In the genomic region with DNA sequence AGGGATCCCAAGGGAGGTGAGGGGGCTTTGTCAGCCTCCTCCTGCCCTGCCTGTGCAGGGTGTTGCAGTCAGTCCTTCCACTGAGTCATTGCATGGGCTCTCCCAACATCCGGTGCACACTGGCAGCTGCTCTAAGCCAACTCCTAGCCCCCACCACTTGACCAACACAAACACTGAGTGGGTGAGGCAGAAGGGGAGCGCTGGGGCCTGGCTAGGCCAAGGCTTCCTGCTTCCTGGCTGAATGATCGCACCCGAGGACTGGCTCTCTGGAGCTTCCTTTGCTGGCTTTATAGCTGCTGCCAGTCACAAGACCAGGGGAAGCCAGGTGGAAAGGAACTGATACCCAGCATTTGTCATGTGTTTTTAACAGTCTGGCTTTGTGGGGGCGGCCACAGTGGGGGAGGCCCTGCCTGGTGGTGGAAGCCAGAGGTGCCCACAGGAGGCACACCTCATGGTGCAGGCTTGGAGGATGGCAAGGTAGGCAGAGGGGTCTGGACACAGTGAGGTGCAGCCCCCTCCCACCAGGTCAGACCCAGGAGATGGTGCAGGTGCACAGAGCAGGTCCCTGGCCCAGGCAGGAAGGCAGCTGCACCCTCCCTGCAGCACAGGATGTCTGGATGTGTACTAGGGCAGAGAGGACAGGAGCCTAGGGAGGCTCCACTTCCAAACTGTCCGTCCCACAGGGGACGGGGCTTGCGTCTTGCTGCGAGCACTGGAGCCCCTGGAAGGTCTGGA, we compare ENCODE assay signal across 8 cellular contexts. TPM values are rescaled to one million over a fixed set of nuclear protein-coding genes. Genes with fewer than 3 reads are reported as not detected.
DNase-seq lines count a peak whose midpoint lies in the region; ATAC-seq and TF ChIP-seq lines count a peak whose summit lies in the region.

No MANE protein-coding gene starts in this region.

- POLR2A ChIA-PET in HCT116 (lab: Charles Lee) = no interaction called here

- H3K36me3 ChIP-seq in HCT116 (ENCODE audit: control insufficient read depth in 1 of 2, insufficient read depth in 2 of 2, low read length in 2 of 2) (no peaks in the 10 kb centered on the region), fibroblast of lung (ENCODE audit: control insufficient read depth, insufficient read depth, low read length) (peaks cover 46% of the 10 kb centered on the region)

- H3K4me3 ChIP-seq in HCT116 (replicated peaks in 1 of 2; ENCODE audit: low read depth in 1 of 2, low read length in 2 of 2) = no peak overlapping the region
- no peak overlapping the region for H3K4me3 ChIP-seq in fibroblast of lung (replicated peaks in 1 of 4; ENCODE audit: control extremely low read depth in 1 of 4, insufficient read depth in 1 of 4, low read depth in 3 of 4, low read length in 4 of 4)

- H3K27ac ChIP-seq in HCT116 (ENCODE audit: low read depth, low read length) (no peak overlapping the region), fibroblast of lung (ENCODE audit: insufficient read depth, low read length) (peak overlapping the region; percentile 73)

- TF ChIP-seq CTCF in HCT116 (IDR thresholded peaks at IDR 0.05 in 2 of 3, conservative IDR thresholded peaks at IDR 0.05 in 1 of 3; ENCODE audit: borderline replicate concordance in 1 of 3, insufficient read depth in 1 of 3, low read depth in 2 of 3, low read length in 2 of 3) (no peak), fibroblast of lung (conservative IDR thresholded peaks at IDR 0.05 in 1 of 2, IDR thresholded peaks at IDR 0.05 in 1 of 2; ENCODE audit: low read depth in 1 of 2, low read length in 2 of 2) (no peak), type B pancreatic cell (conservative IDR thresholded peaks at IDR 0.05) (no peak)

- H3K9ac ChIP-seq in HCT116 (ENCODE audit: low read length) (no peak overlapping the region), fibroblast of lung (ENCODE audit: insufficient read depth, low read length) (peak overlapping the region; percentile 32)

- no peak overlapping the region for H3K27ac Mint-ChIP-seq in type B pancreatic cell

- no peak for TF ChIP-seq POLR2A in HCT116 (IDR thresholded peaks at IDR 0.05; ENCODE audit: borderline replicate concordance, extremely low read depth, insufficient read depth, insufficient read length)

- no peaks in the 10 kb centered on the region for H3K9me3 Mint-ChIP-seq in type B pancreatic cell

- BruUV-seq in HCT116 (replicated peaks; lab: Mats Ljungman, UMichigan) = no TSS peak

- H3K9me3 ChIP-seq in HCT116 (ENCODE audit: control insufficient read depth in 1 of 2, insufficient read depth in 1 of 2, low read depth in 1 of 2, low read length in 2 of 2) = no peaks in the 10 kb centered on the region
- H3K9me3 ChIP-seq in fibroblast of lung (ENCODE audit: control insufficient read depth, insufficient read depth, low read depth, low read length) = no peaks in the 10 kb centered on the region

- H3K4me3 Mint-ChIP-seq in type B pancreatic cell = no peak overlapping the region

- no peak for TF ChIP-seq RAD21 in HCT116 (IDR thresholded peaks at IDR 0.05; ENCODE audit: low read depth)

- no peak overlapping the region for H2AFZ ChIP-seq in HCT116 (ENCODE audit: low read depth, low read length, poor library complexity, severe bottlenecking)
- H2AFZ ChIP-seq in fibroblast of lung (ENCODE audit: low read length) = no peak overlapping the region

- H3K79me2 ChIP-seq in HCT116 (ENCODE audit: insufficient read depth, low read length) (no peaks in the 10 kb centered on the region), fibroblast of lung (ENCODE audit: control insufficient read depth, insufficient read depth, low read length) (peaks cover 29% of the 10 kb centered on the region)

- H3K9me2 ChIP-seq in HCT116 (ENCODE audit: insufficient read depth) = no peaks in the 10 kb centered on the region

- H4K20me1 ChIP-seq in HCT116 (ENCODE audit: insufficient read depth) = no peaks in the 10 kb centered on the region
- H4K20me1 ChIP-seq in fibroblast of lung (ENCODE audit: control insufficient read depth, extremely low read depth, insufficient read depth, low read length) = no peaks in the 10 kb centered on the region

- peak; percentile 93 for DNase-seq in Daoy (ENCODE audit: low read depth)
- no peak for DNase-seq in HCT116 (ENCODE audit: low read depth, low spot score)
- peak; percentile 92 for DNase-seq in NCI-H226
- peak; percentile 53 for DNase-seq in activated T-cell treated with anti-CD3 and anti-CD28 coated beads for 24 hours (ENCODE audit: low read depth)
- DNase-seq in fibroblast of lung (ENCODE audit: low read depth in 2 of 2) = peak; percentile 91 to 97
- DNase-seq in pulmonary artery endothelial cell (ENCODE audit: low read depth, low spot score) = peak; percentile 91
- no peak for DNase-seq in cerebellar nuclear complex (lab: John Stamatoyannopoulos, UW)
- no peak for DNase-seq in type B pancreatic cell (ENCODE audit: extremely low spot score, unreplicated experiment)

- no peak overlapping the region for H3K4me2 ChIP-seq in HCT116 (ENCODE audit: low read length)
- H3K4me2 ChIP-seq in fibroblast of lung (ENCODE audit: extremely low read depth, insufficient read depth, low read length) = peak overlapping the region; percentile 40

- H3K27me3 Mint-ChIP-seq in type B pancreatic cell = no peaks in the 10 kb centered on the region

- H3K4me1 ChIP-seq in HCT116 (ENCODE audit: control insufficient read depth in 1 of 2, insufficient read depth in 2 of 2, low read length in 2 of 2) (no peaks in the 10 kb centered on the region), fibroblast of lung (ENCODE audit: control insufficient read depth, extremely low read depth, insufficient read depth, low read length) (peaks cover 29% of the 10 kb centered on the region)

- RAD21 ChIA-PET in HCT116 (lab: Charles Lee; ENCODE audit: low non-redundant PET in 1 of 2, low total read pairs in 2 of 2, uncharacterized antibody in 2 of 2, unreplicated experiment in 2 of 2) = no interaction called here

- no peaks in the 10 kb centered on the region for H3K27me3 ChIP-seq in HCT116 (ENCODE audit: insufficient read depth, low read length)
- H3K27me3 ChIP-seq in fibroblast of lung (ENCODE audit: control insufficient read depth, insufficient read depth, low read length) = no peaks in the 10 kb centered on the region

- ATAC-seq in HCT116 = peak; percentile 26; the same call in 1 of the 2 replicates

- peaks cover 5% of the 10 kb centered on the region for H3K36me3 Mint-ChIP-seq in type B pancreatic cell

- peaks cover 5% of the 10 kb centered on the region for H3K4me1 Mint-ChIP-seq in type B pancreatic cell (ENCODE audit: unreplicated experiment)

- CTCF ChIA-PET in HCT116 (lab: Charles Lee) = interaction anchor here (1.9 kb wide), 1 partner anchor 12 kb away, joined by 5 read pairs; no protein-coding TSS in a partner anchor

- intact Hi-C loops in HCT116 (cut with micrococcal nuclease) = no loop called here

TF ChIP-seq in HCT116, 20 proteins besides CTCF, POLR2A, EP300 and RAD21 (continues in another document):
- TF ChIP-seq SIN3A (IDR thresholded peaks at IDR 0.05; ENCODE audit: low read depth) (no peak), EZH2phosphoT487 (IDR thresholded peaks at IDR 0.05; ENCODE audit: borderline replicate concordance) (no peak)
- TF ChIP-seq, protein P1, sequence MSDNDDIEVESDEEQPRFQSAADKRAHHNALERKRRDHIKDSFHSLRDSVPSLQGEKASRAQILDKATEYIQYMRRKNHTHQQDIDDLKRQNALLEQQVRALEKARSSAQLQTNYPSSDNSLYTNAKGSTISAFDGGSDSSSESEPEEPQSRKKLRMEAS (IDR thresholded peaks at IDR 0.05) = no peak

RNA-seq across cellular contexts. Expression of gene MPG, which starts 6.9 kb away (rescaled TPM):
- total RNA-seq in Daoy (2014; rRNA removed; shearing (Covaris generic)) = 55.8 and 72.2 TPM in 2 replicates
- 32.6 TPM for total RNA-seq in HCT116 (2021; ENCODE audit: unreplicated experiment)
- 33.4 and 36.1 TPM in 2 replicates for polyA plus RNA-seq in HCT116 (2012)
- total RNA-seq in fibroblast of lung = 256 and 268 TPM in 2 replicates
- polyA plus RNA-seq in fibroblast of lung = 45.4 and 49.3 TPM in 2 replicates
- polyA plus RNA-seq in fibroblast of lung (2012) = 84.4 and 112 TPM in 2 replicates
- polyA minus RNA-seq in fibroblast of lung (ENCODE audit: low replicate concordance) = 42.7 and 46.1 TPM in 2 replicates
- total RNA-seq in pulmonary artery endothelial cell = 129 and 253 TPM in 2 replicates
- 38.0 and 40.0 TPM in 2 replicates for total RNA-seq in type B pancreatic cell (ENCODE audit: low replicate concordance)

RNA-seq across cellular contexts. Expression of gene RHBDF1, which starts 12.5 kb away (rescaled TPM):
- 4.7 and 9.3 TPM in 2 replicates for total RNA-seq in Daoy (2014; rRNA removed; shearing (Covaris generic))
- total RNA-seq in HCT116 (2021; ENCODE audit: unreplicated experiment) (19.8 TPM), fibroblast of lung (32.9 and 53.8 TPM in 2 replicates), pulmonary artery endothelial cell (24.9 and 26.2 TPM in 2 replicates), type B pancreatic cell (ENCODE audit: low replicate concordance) (25.3 and 27.3 TPM in 2 replicates)
- 19.2 and 21.1 TPM in 2 replicates for polyA plus RNA-seq in HCT116 (2012)
- polyA plus RNA-seq in fibroblast of lung = 40.5 and 54.6 TPM in 2 replicates
- 50.5 and 62.0 TPM in 2 replicates for polyA plus RNA-seq in fibroblast of lung (2012)
- 157 and 246 TPM in 2 replicates for polyA minus RNA-seq in fibroblast of lung (ENCODE audit: low replicate concordance)

RNA-seq across cellular contexts. Expression of gene SNRNP25, which starts 31.3 kb away (rescaled TPM):
- 24.3 and 30.8 TPM in 2 replicates for total RNA-seq in Daoy (2014; rRNA removed; shearing (Covaris generic))
- total RNA-seq in HCT116 (2021; ENCODE audit: unreplicated experiment) (24.5 TPM), fibroblast of lung (14.6 and 20.5 TPM in 2 replicates), pulmonary artery endothelial cell (29.2 and 40.9 TPM in 2 replicates), type B pancreatic cell (ENCODE audit: low replicate concordance) (38.5 and 48.7 TPM in 2 replicates)
- polyA plus RNA-seq in HCT116 (2012) = 19.8 and 25.7 TPM in 2 replicates
- 25.9 and 49.4 TPM in 2 replicates for polyA plus RNA-seq in fibroblast of lung
- polyA plus RNA-seq in fibroblast of lung (2012) = 29.6 and 57.8 TPM in 2 replicates
- 21.1 and 31.3 TPM in 2 replicates for polyA minus RNA-seq in fibroblast of lung (ENCODE audit: low replicate concordance)

RNA-seq across cellular contexts. Expression of gene POLR3K, which starts 31.5 kb away (rescaled TPM):
- 3.2 and 10.8 TPM in 2 replicates for total RNA-seq in Daoy (2014; rRNA removed; shearing (Covaris generic))
- total RNA-seq in HCT116 (2021; ENCODE audit: unreplicated experiment) (22.7 TPM), fibroblast of lung (2.6 and 3.3 TPM in 2 replicates), pulmonary artery endothelial cell (8.4 and 10.2 TPM in 2 replicates), type B pancreatic cell (ENCODE audit: low replicate concordance) (12.6 and 17.6 TPM in 2 replicates)
- 15.2 and 17.1 TPM in 2 replicates for polyA plus RNA-seq in HCT116 (2012)
- polyA plus RNA-seq in fibroblast of lung = 12.9 and 27.3 TPM in 2 replicates
- polyA plus RNA-seq in fibroblast of lung (2012) = 9.9 and 19.7 TPM in 2 replicates
- polyA minus RNA-seq in fibroblast of lung (ENCODE audit: low replicate concordance) = 8.0 TPM in 1 of 2 replicates, not detected in the other

RNA-seq across cellular contexts. Expression of gene NPRL3, which starts 53.6 kb away (rescaled TPM):
- total RNA-seq in Daoy (2014; rRNA removed; shearing (Covaris generic)) = 2.6 and 3.3 TPM in 2 replicates
- 32.0 TPM for total RNA-seq in HCT116 (2021; ENCODE audit: unreplicated experiment)
- 28.6 and 31.5 TPM in 2 replicates for polyA plus RNA-seq in HCT116 (2012)
- 6.7 and 9.6 TPM in 2 replicates for total RNA-seq in fibroblast of lung
- polyA plus RNA-seq in fibroblast of lung = 8.7 and 13.6 TPM in 2 replicates
- 27.5 and 36.0 TPM in 2 replicates for polyA plus RNA-seq in fibroblast of lung (2012)
- polyA minus RNA-seq in fibroblast of lung (ENCODE audit: low replicate concordance) = 89.5 and 114 TPM in 2 replicates
- 6.4 and 6.6 TPM in 2 replicates for total RNA-seq in pulmonary artery endothelial cell
- 37.9 and 38.7 TPM in 2 replicates for total RNA-seq in type B pancreatic cell (ENCODE audit: low replicate concordance)

Comparison
In these comparisons a context has a peak if more than half of its experiments do, and no peak if none do; other contexts are left out.
1. DNase-seq: peak in Daoy (single experiment), NCI-H226 (single experiment), activated T-cell treated with anti-CD3 and anti-CD28 coated beads for 24 hours (single experiment), fibroblast of lung (2 of 2) and pulmonary artery endothelial cell (single experiment); none in HCT116 (single experiment), cerebellar nuclear complex (0 of 2) and type B pancreatic cell (single experiment).